21 cellular contexts compared by ENCODE assay signal in the genomic region with DNA sequence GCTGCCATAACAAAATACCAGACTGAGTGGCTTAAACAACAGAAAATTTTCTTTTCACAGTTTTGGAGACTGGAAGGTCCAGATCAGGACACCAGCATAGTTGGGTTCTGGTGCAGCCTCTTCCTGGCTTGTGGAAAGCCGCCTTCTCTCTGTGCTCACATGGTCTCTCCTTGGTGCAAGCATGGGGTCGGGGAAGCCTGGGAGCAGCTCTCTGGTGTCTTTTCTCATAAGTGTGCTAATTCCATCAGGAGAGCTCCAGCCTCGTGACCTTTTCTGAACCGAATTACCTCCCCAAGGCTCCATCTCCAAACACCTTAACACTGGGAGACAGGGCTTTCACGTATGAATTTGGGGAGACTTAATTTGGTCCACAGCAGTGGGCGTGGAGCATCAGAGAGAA. TPM values are rescaled to one million over a fixed set of nuclear protein-coding genes. Genes with fewer than 3 reads are reported as not detected.
"Had no signal": no experiment of that assay in that cellular context is flagged by ENCODE, and none has a peak within 500 bp of the region (broad histone marks: within the 10 kb centered on the region; RNA-seq: fewer than 3 reads in every experiment).

No MANE protein-coding gene starts in this region.

- H3K27me3 ChIP-seq: cardiac muscle cell, MG63 had no signal

- H3K36me3 ChIP-seq: cardiac muscle cell had no signal

- H3K4me3 ChIP-seq: cardiac muscle cell, MG63 had no signal

- DNase-seq: activated CD4-positive, alpha-beta T cell treated with anti-CD3 and anti-CD28 coated beads for 4 hours; activated CD4-positive, alpha-beta T cell treated with anti-CD3 and anti-CD28 coated beads, Interleukin-2, amount 50 U/mL, for 4 hours; activated CD8-positive, alpha-beta memory T cell treated with anti-CD3 and anti-CD28 coated beads, Interleukin-2, amount 50 U/mL, for 48 hours; activated CD8-positive, alpha-beta T cell treated with anti-CD3 and anti-CD28 coated beads, Interleukin-2, amount 10 ng/mL, durations not matched to agents 7 days and 5 days; activated gamma-delta T cell; activated naive CD4-positive, alpha-beta T cell treated with anti-CD3 and anti-CD28 coated beads for 36 hours; activated T-cell treated with anti-CD3 and anti-CD28 coated beads, Interleukin-2, amount 50 U/mL, for 1 hour; amygdala; MG63; MV-4-11; NCI-H1092 treated with DMSO at 0.1 percent for 48 hours; NCI-H1417 treated with DMSO at 0.1 percent for 48 hours; NCI-H1694; NCI-H2029; NCI-H510A treated with DMSO at 0.1 percent for 48 hours; NCI-H69; SHP77 treated with DMSO at 0.1 percent for 48 hours had no signal

- ATAC-seq: activated CD4-positive, CD25-positive, alpha-beta regulatory T cell treated with anti-CD3 and anti-CD28 coated beads, Interleukin-2, amount 50 U/mL, for 24 hours; activated CD8-positive, alpha-beta T cell treated with anti-CD3 and anti-CD28 coated beads, Interleukin-2, amount 10 ng/mL, durations not matched to agents 7 days and 5 days had no signal

RNA-seq across cellular contexts. Expression of a gene that starts 42.3 kb away (rescaled TPM):
- total RNA-seq: activated CD8-positive, alpha-beta T cell treated with anti-CD3 and anti-CD28 coated beads, Interleukin-2, amount 10 ng/mL, durations not matched to agents 7 days and 5 days; activated naive CD4-positive, alpha-beta T cell treated with anti-CD3 and anti-CD28 coated beads for 36 hours; activated T-helper 1 cell treated with anti-CD3 and anti-CD28 coated beads, Interleukin-12 subunit alpha, Interleukin-12 subunit beta, Interleukin-2, Interleukin-4 antibody, amounts not matched to agents 30 ng/mL and 10 ng/mL and 1 ng/mL, durations not matched to agents 14 hours and 24 hours and 36 hours; astrocyte; cardiac muscle cell had no signal
- polyA plus RNA-seq: cardiac muscle cell had no signal
